ENCODE assay signal across 1 cellular context in the genomic region with DNA sequence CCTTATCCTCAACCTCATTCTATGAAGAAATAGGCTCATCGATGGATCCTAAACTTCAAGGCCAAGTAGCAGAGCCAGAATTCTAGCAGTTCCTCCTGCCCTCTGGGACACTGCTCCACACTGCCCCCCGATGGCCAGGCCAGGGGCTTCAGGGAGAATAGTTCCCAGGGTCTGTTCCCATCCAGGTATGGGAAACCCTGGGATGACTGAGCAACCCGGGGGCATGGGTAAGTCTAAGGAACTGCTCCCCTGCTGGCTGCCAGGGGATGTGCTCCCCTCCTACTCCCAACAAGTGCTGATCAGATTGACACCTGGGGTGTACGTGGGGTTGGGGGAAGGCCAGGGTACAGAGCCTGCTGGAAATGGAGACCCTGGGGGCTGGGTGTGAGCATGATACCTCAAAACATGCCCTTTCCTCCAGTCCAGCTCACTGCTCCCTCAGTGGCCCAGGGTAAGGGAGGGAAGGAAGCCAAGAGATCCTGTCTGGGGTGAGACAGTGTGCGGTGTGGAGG.
TF ChIP-seq lines count a peak whose summit lies in the region.

No MANE protein-coding gene starts in this region.

TF ChIP-seq in HEK293, 187 proteins besides CTCF, POLR2A, EP300 and RAD21 (continued from another document and continues in another):
- TF ChIP-seq ZNF223 (tag by site-specific recombination; IDR thresholded peaks at IDR 0.05), result no peak
- TF ChIP-seq ZNF670 (tag by site-specific recombination; IDR thresholded peaks at IDR 0.05; ENCODE audit: low read depth), result no peak
- no peak for TF ChIP-seq ZNF266 (tag by site-specific recombination; IDR thresholded peaks at IDR 0.05; ENCODE audit: low read depth)
- TF ChIP-seq ZBTB17 (tag by site-specific recombination; IDR thresholded peaks at IDR 0.05), result peak; percentile 99
- no peak for TF ChIP-seq ZNF10 (tag by site-specific recombination; IDR thresholded peaks at IDR 0.05)
- no peak for TF ChIP-seq HOXC10 (CRISPR knock-in tag; IDR thresholded peaks at IDR 0.05)
- TF ChIP-seq ZNF48 (tag by site-specific recombination; IDR thresholded peaks at IDR 0.05), result no peak
- no peak for TF ChIP-seq ZNF473 (tag by site-specific recombination; IDR thresholded peaks at IDR 0.05)
- 0 out of 2 replicates have a peak, but pooled peaks have one; percentile 20 for TF ChIP-seq ZNF501 (tag by site-specific recombination; IDR thresholded peaks at IDR 0.05)
- peak; percentile 26; the same call in 1 of the 2 replicates for TF ChIP-seq SP7 (tag by site-specific recombination; IDR thresholded peaks at IDR 0.05)
- TF ChIP-seq ZFP3 (tag by site-specific recombination; IDR thresholded peaks at IDR 0.05; ENCODE audit: low read depth), result no peak
- no peak for TF ChIP-seq REPIN1 (tag by site-specific recombination; IDR thresholded peaks at IDR 0.05; ENCODE audit: low read depth)
- no peak for TF ChIP-seq ZNF555 (tag by site-specific recombination; conservative IDR thresholded peaks at IDR 0.05)
- TF ChIP-seq ZNF184 (tag by site-specific recombination; IDR thresholded peaks at IDR 0.05), result no peak
- no peak for TF ChIP-seq ZNF560 (tag by site-specific recombination; IDR thresholded peaks at IDR 0.05; ENCODE audit: borderline replicate concordance)
- TF ChIP-seq ZBTB6 (tag by site-specific recombination; IDR thresholded peaks at IDR 0.05), result peak; percentile 36; the same call in 1 of the 2 replicates
- peak; percentile 53 for TF ChIP-seq ZIC2 (tag by site-specific recombination; IDR thresholded peaks at IDR 0.05)
- peak; percentile 33; the same call in 1 of the 2 replicates for TF ChIP-seq ZNF341 (tag by site-specific recombination; IDR thresholded peaks at IDR 0.05; ENCODE audit: low read depth)
- no peak for TF ChIP-seq ZNF658 (tag by site-specific recombination; IDR thresholded peaks at IDR 0.05)
- no peak for TF ChIP-seq ZNF239 (tag by site-specific recombination; IDR thresholded peaks at IDR 0.05)
- no peak for TF ChIP-seq ZBTB21 (tag by site-specific recombination; IDR thresholded peaks at IDR 0.05)
- no peak for TF ChIP-seq PRDM2 (tag by site-specific recombination; IDR thresholded peaks at IDR 0.05; ENCODE audit: borderline replicate concordance)
- TF ChIP-seq ZNF138 (tag by site-specific recombination; IDR thresholded peaks at IDR 0.05; ENCODE audit: borderline replicate concordance), result no peak
- TF ChIP-seq ZNF155 (tag by site-specific recombination; IDR thresholded peaks at IDR 0.05), result no peak
- no peak for TF ChIP-seq ZNF449 (tag by site-specific recombination; IDR thresholded peaks at IDR 0.05)
- 0 out of 2 replicates have a peak, but pooled peaks have one; percentile 4 for TF ChIP-seq ZNF677 (tag by site-specific recombination; IDR thresholded peaks at IDR 0.05)
- TF ChIP-seq ZNF140 (tag by site-specific recombination; IDR thresholded peaks at IDR 0.05), result no peak
- no peak for TF ChIP-seq ZNF747 (tag by site-specific recombination; IDR thresholded peaks at IDR 0.05)
- TF ChIP-seq, protein P1, sequence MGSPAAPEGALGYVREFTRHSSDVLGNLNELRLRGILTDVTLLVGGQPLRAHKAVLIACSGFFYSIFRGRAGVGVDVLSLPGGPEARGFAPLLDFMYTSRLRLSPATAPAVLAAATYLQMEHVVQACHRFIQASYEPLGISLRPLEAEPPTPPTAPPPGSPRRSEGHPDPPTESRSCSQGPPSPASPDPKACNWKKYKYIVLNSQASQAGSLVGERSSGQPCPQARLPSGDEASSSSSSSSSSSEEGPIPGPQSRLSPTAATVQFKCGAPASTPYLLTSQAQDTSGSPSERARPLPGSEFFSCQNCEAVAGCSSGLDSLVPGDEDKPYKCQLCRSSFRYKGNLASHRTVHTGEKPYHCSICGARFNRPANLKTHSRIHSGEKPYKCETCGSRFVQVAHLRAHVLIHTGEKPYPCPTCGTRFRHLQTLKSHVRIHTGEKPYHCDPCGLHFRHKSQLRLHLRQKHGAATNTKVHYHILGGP (tag by site-specific recombination; IDR thresholded peaks at IDR 0.05), result no peak
- peak; percentile 14; the same call in 1 of the 2 replicates for TF ChIP-seq ZFHX2 (tag by site-specific recombination; conservative IDR thresholded peaks at IDR 0.05)
- TF ChIP-seq, protein P2, sequence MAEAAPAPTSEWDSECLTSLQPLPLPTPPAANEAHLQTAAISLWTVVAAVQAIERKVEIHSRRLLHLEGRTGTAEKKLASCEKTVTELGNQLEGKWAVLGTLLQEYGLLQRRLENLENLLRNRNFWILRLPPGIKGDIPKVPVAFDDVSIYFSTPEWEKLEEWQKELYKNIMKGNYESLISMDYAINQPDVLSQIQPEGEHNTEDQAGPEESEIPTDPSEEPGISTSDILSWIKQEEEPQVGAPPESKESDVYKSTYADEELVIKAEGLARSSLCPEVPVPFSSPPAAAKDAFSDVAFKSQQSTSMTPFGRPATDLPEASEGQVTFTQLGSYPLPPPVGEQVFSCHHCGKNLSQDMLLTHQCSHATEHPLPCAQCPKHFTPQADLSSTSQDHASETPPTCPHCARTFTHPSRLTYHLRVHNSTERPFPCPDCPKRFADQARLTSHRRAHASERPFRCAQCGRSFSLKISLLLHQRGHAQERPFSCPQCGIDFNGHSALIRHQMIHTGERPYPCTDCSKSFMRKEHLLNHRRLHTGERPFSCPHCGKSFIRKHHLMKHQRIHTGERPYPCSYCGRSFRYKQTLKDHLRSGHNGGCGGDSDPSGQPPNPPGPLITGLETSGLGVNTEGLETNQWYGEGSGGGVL (tag by site-specific recombination; IDR thresholded peaks at IDR 0.05), result no peak
- TF ChIP-seq ZBTB49 (tag by site-specific recombination; IDR thresholded peaks at IDR 0.05; ENCODE audit: low read depth), result no peak
- TF ChIP-seq, protein P3, sequence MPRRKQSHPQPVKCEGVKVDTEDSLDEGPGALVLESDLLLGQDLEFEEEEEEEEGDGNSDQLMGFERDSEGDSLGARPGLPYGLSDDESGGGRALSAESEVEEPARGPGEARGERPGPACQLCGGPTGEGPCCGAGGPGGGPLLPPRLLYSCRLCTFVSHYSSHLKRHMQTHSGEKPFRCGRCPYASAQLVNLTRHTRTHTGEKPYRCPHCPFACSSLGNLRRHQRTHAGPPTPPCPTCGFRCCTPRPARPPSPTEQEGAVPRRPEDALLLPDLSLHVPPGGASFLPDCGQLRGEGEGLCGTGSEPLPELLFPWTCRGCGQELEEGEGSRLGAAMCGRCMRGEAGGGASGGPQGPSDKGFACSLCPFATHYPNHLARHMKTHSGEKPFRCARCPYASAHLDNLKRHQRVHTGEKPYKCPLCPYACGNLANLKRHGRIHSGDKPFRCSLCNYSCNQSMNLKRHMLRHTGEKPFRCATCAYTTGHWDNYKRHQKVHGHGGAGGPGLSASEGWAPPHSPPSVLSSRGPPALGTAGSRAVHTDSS (tag by site-specific recombination; IDR thresholded peaks at IDR 0.05), result no peak
- no peak for TF ChIP-seq EGR2 (tag by site-specific recombination; IDR thresholded peaks at IDR 0.05; ENCODE audit: low read depth)
- TF ChIP-seq ZNF274 (IDR thresholded peaks at IDR 0.05; ENCODE audit: low read length), result no peak
- TF ChIP-seq ZNF274 (tag by site-specific recombination; IDR thresholded peaks at IDR 0.05; ENCODE audit: borderline replicate concordance), result no peak
- no peak for TF ChIP-seq ZNF792 (tag by site-specific recombination; IDR thresholded peaks at IDR 0.05)
- TF ChIP-seq ELK4 (IDR thresholded peaks at IDR 0.05; ENCODE audit: borderline replicate concordance, low read depth, low read length), result no peak
- TF ChIP-seq ZNF707 (tag by site-specific recombination; IDR thresholded peaks at IDR 0.05), result no peak
- no peak for TF ChIP-seq ZNF23 (tag by site-specific recombination; IDR thresholded peaks at IDR 0.05; ENCODE audit: borderline replicate concordance)
- TF ChIP-seq SCRT1 (tag by site-specific recombination; IDR thresholded peaks at IDR 0.05; ENCODE audit: borderline replicate concordance), result no peak
- TF ChIP-seq ZSCAN5A (tag by site-specific recombination; IDR thresholded peaks at IDR 0.05), result no peak
- no peak for TF ChIP-seq ZNF837 (tag by site-specific recombination; IDR thresholded peaks at IDR 0.05)
- no peak for TF ChIP-seq MEIS1 (CRISPR knock-in tag; IDR thresholded peaks at IDR 0.05; ENCODE audit: borderline replicate concordance)
